Comparison of ENCODE assay signal across 15 cellular contexts in genomic region chr17:40622509-40622928, GRCh38. TPM values are rescaled to one million over a fixed set of nuclear protein-coding genes. Genes with fewer than 3 reads are reported as not detected.
DNase-seq lines count a peak whose midpoint lies in the region; ATAC-seq and TF ChIP-seq lines count a peak whose summit lies in the region.
"Had no signal": no experiment of that assay in that cellular context is flagged by ENCODE, and none has a peak within 500 bp of the region (broad histone marks: within the 10 kb centered on the region; RNA-seq: fewer than 3 reads in every experiment).

No MANE protein-coding gene starts in this region.

- no peak overlapping the region for H4K5ac ChIP-seq in mesendoderm (ENCODE audit: low read length)

- no peaks in the 10 kb centered on the region for H3K9me3 ChIP-seq in mucosa of descending colon
- H3K9me3 ChIP-seq: ovary had no signal

- no peak overlapping the region for H3K23ac ChIP-seq in mesendoderm (ENCODE audit: low read length)

- no peak overlapping the region for H3K9ac ChIP-seq in mesendoderm (ENCODE audit: low read length)

- H2AK5ac ChIP-seq in mesendoderm (ENCODE audit: low read length) = no peak overlapping the region

- no peak overlapping the region for H3K27ac ChIP-seq in mesendoderm (ENCODE audit: low read depth, low read length)
- H3K27ac ChIP-seq: ovary had no signal

- no peak overlapping the region for H3K56ac ChIP-seq in mesendoderm (ENCODE audit: low read length)

- H3K27me3 Mint-ChIP-seq in activated CD4-positive, alpha-beta memory T cell treated with anti-CD3 and anti-CD28 coated beads for 36 hours = no peaks in the 10 kb centered on the region
- peaks cover 0 to 4% of the 10 kb centered on the region in 2 donors for H3K27me3 Mint-ChIP-seq in natural killer cell treated with Interleukin-12 subunit alpha and Interleukin-12 subunit beta and Interleukin-15 and Interleukin-18, amount 100 ng/mL, for 72 hours

- no peak overlapping the region for H4K8ac ChIP-seq in mesendoderm (ENCODE audit: low read depth, low read length)

- H3K4ac ChIP-seq in mesendoderm (ENCODE audit: low read depth, low read length) = no peak overlapping the region

- no peak for DNase-seq in activated CD4-positive, CD25-positive, alpha-beta regulatory T cell treated with anti-CD3 and anti-CD28 coated beads, Interleukin-2, amount 50 U/mL, for 72 hours
- DNase-seq in Jurkat, Clone E6-1 (ENCODE audit: low read depth, low spot score) = peak; percentile 50
- DNase-seq in activated CD4-positive, alpha-beta memory T cell treated with anti-CD3 and anti-CD28 coated beads for 36 hours = peak; percentile 38
- DNase-seq in natural killer cell treated with Interleukin-12 subunit alpha and Interleukin-12 subunit beta and Interleukin-15 and Interleukin-18, amount 100 ng/mL, for 72 hours (ENCODE audit: low spot score) = no peak
- no peak for DNase-seq in mucosa of descending colon
- no peak for DNase-seq in effector CD4-positive, alpha-beta T cell
- DNase-seq in mesendoderm = no peak
- DNase-seq: foreskin melanocyte, ovary, Right ventricle myocardium superior had no signal

- H3K4me1 ChIP-seq in mucosa of descending colon (ENCODE audit: low read depth) = peaks cover 22% of the 10 kb centered on the region
- H3K4me1 ChIP-seq in mesendoderm (ENCODE audit: control insufficient read depth, low read depth, low read length) = peaks cover 3% of the 10 kb centered on the region

- H2BK120ac ChIP-seq in mesendoderm (ENCODE audit: low read depth, low read length) = no peak overlapping the region

- peak; percentile 48 to 57 for ATAC-seq in activated CD4-positive, CD25-positive, alpha-beta regulatory T cell treated with anti-CD3 and anti-CD28 coated beads, Interleukin-2, amount 50 U/mL, for 24 hours
- ATAC-seq in natural killer cell treated with Interleukin-12 subunit alpha and Interleukin-12 subunit beta and Interleukin-15 and Interleukin-18, amount 100 ng/mL, for 72 hours = peak in 1 of 2 donors; percentile 65
- no peak for ATAC-seq in mucosa of descending colon

- CTCF ChIA-PET in activated CD4-positive, alpha-beta memory T cell treated with anti-CD3 and anti-CD28 coated beads for 36 hours (lab: Charles Lee) = interaction anchor here (1.0 to 11.9 kb wide), 4 partner anchors 11 to 59 kb away, joined by 3 to 172 read pairs (median 4); partner anchors contain the start of gene CCR7

- H2BK5ac ChIP-seq in mesendoderm (ENCODE audit: low read length) = no peak overlapping the region

- H2BK15ac ChIP-seq in mesendoderm (replicated peaks; ENCODE audit: low read depth) = no peak overlapping the region

- H3K27ac Mint-ChIP-seq in activated CD4-positive, alpha-beta memory T cell treated with anti-CD3 and anti-CD28 coated beads for 36 hours = no peak overlapping the region
- H3K27ac Mint-ChIP-seq in natural killer cell treated with Interleukin-12 subunit alpha and Interleukin-12 subunit beta and Interleukin-15 and Interleukin-18, amount 100 ng/mL, for 72 hours = peak overlapping the region; percentile 11 to 46
- H3K27ac Mint-ChIP-seq: mesothelial cell of epicardium had no signal

- H3K4me1 Mint-ChIP-seq in activated CD4-positive, alpha-beta memory T cell treated with anti-CD3 and anti-CD28 coated beads for 36 hours (ENCODE audit: low read depth) = peaks cover 60% of the 10 kb centered on the region
- peaks cover 37 to 46% of the 10 kb centered on the region in 2 donors for H3K4me1 Mint-ChIP-seq in natural killer cell treated with Interleukin-12 subunit alpha and Interleukin-12 subunit beta and Interleukin-15 and Interleukin-18, amount 100 ng/mL, for 72 hours (ENCODE audit: low read depth in 2 of 2)

- H3K79me2 ChIP-seq in mesendoderm (ENCODE audit: control insufficient read depth, insufficient read depth, low read length) = no peaks in the 10 kb centered on the region

- H3K36me3 ChIP-seq in mucosa of descending colon (ENCODE audit: low read depth) (no peaks in the 10 kb centered on the region), mesendoderm (ENCODE audit: control insufficient read depth, insufficient read depth, low read length) (no peaks in the 10 kb centered on the region)
- H3K36me3 ChIP-seq: ovary had no signal

- no peaks in the 10 kb centered on the region for H3K27me3 ChIP-seq in mesendoderm (ENCODE audit: insufficient read depth, low read length, poor library complexity)
- H3K27me3 ChIP-seq: ovary had no signal

- TF ChIP-seq CTCF in mucosa of descending colon (IDR thresholded peaks at IDR 0.05) = no peak

- no peak overlapping the region for H3K4me2 ChIP-seq in mesendoderm (ENCODE audit: low read length)

- no CpG with 5 or more reads among the region's 3 CpGs for WGBS in mesendoderm (ENCODE audit: extremely low coverage, insufficient coverage, low lambda C conversion rate)

- intact Hi-C loops in activated CD4-positive, alpha-beta memory T cell treated with anti-CD3 and anti-CD28 coated beads for 36 hours (cut with micrococcal nuclease) = loop anchor here (5.0 to 10.0 kb wide), 2 partner anchors 170 to 1042 kb away; no protein-coding TSS in a partner anchor
- intact Hi-C loops in mucosa of descending colon (cut with DNase I, micrococcal nuclease) = no loop called here

- no peaks in the 10 kb centered on the region for H3K79me1 ChIP-seq in mesendoderm (ENCODE audit: low read length)

- no peak overlapping the region for H3K18ac ChIP-seq in mesendoderm (ENCODE audit: low read length)

- peaks cover 1% of the 10 kb centered on the region for H3K36me3 Mint-ChIP-seq in activated CD4-positive, alpha-beta memory T cell treated with anti-CD3 and anti-CD28 coated beads for 36 hours
- H3K36me3 Mint-ChIP-seq in natural killer cell treated with Interleukin-12 subunit alpha and Interleukin-12 subunit beta and Interleukin-15 and Interleukin-18, amount 100 ng/mL, for 72 hours = no peaks in the 10 kb centered on the region
- H3K36me3 Mint-ChIP-seq: mesothelial cell of epicardium had no signal

- POLR2A ChIA-PET in activated CD4-positive, alpha-beta memory T cell treated with anti-CD3 and anti-CD28 coated beads for 36 hours (lab: Charles Lee) = interaction anchor here (0.6 to 3.6 kb wide), 3 partner anchors 20 to 59 kb away, joined by 3 to 13 read pairs (median 4); partner anchors contain the start of gene SMARCE1

- no peak overlapping the region for H3K4me3 ChIP-seq in Jurkat, Clone E6-1 (ENCODE audit: low read length)
- H3K4me3 ChIP-seq in mucosa of descending colon (no peak overlapping the region), mesendoderm (ENCODE audit: low read length) (no peak overlapping the region)
- H3K4me3 ChIP-seq: ovary, skin epidermis had no signal

- no peaks in the 10 kb centered on the region for H3K9me3 Mint-ChIP-seq in activated CD4-positive, alpha-beta memory T cell treated with anti-CD3 and anti-CD28 coated beads for 36 hours
- no peaks in the 10 kb centered on the region for H3K9me3 Mint-ChIP-seq in natural killer cell treated with Interleukin-12 subunit alpha and Interleukin-12 subunit beta and Interleukin-15 and Interleukin-18, amount 100 ng/mL, for 72 hours
- H3K9me3 Mint-ChIP-seq: mesothelial cell of epicardium had no signal

- H3K4me3 Mint-ChIP-seq in activated CD4-positive, alpha-beta memory T cell treated with anti-CD3 and anti-CD28 coated beads for 36 hours = no peak overlapping the region
- H3K4me3 Mint-ChIP-seq in natural killer cell treated with Interleukin-12 subunit alpha and Interleukin-12 subunit beta and Interleukin-15 and Interleukin-18, amount 100 ng/mL, for 72 hours = peak overlapping the region; percentile 38
- H3K4me3 Mint-ChIP-seq: mesothelial cell of epicardium had no signal

RNA-seq across cellular contexts. Expression of gene SMARCE1, which starts 25.1 kb away (rescaled TPM):
- polyA plus RNA-seq in Jurkat, Clone E6-1 (2012; ENCODE audit: insufficient read depth, insufficient read length) = 200 TPM
- 100 to 1,000 TPM; 103 to 104 TPM for total RNA-seq in activated CD4-positive, alpha-beta memory T cell treated with anti-CD3 and anti-CD28 coated beads for 36 hours
- 10 to 100 TPM; 76.2 to 94.6 TPM for total RNA-seq in natural killer cell treated with Interleukin-12 subunit alpha and Interleukin-12 subunit beta and Interleukin-15 and Interleukin-18, amount 100 ng/mL, for 72 hours
- 10 to 100 TPM; 72.0 to 93.8 (median 87.9) TPM for total RNA-seq in mucosa of descending colon
- 143 TPM for polyA plus RNA-seq in mesendoderm (2013, experiment 1 of 2)
- polyA plus RNA-seq in mesendoderm (2013, experiment 2 of 2) = 146 TPM

RNA-seq across cellular contexts. Expression of gene KRT222, which starts 42.5 kb away (rescaled TPM):
- not detected for polyA plus RNA-seq in Jurkat, Clone E6-1 (2012; ENCODE audit: insufficient read depth, insufficient read length)
- total RNA-seq in activated CD4-positive, alpha-beta memory T cell treated with anti-CD3 and anti-CD28 coated beads for 36 hours = not detected
- total RNA-seq in natural killer cell treated with Interleukin-12 subunit alpha and Interleukin-12 subunit beta and Interleukin-15 and Interleukin-18, amount 100 ng/mL, for 72 hours = not detected
- total RNA-seq in mucosa of descending colon = 1 to 10 TPM in 1 of 3 donors, under 1 TPM in 1, not detected in 1; 0.43 to 1.0 TPM
- 0.48 TPM for polyA plus RNA-seq in mesendoderm (2013, experiment 1 of 2)
- 0.50 TPM for polyA plus RNA-seq in mesendoderm (2013, experiment 2 of 2)
- total RNA-seq: bronchial epithelial cell, mesothelial cell of epicardium, Right ventricle myocardium superior had no signal

RNA-seq across cellular contexts. Expression of gene CCR7, which starts 57.2 kb away (rescaled TPM):
- polyA plus RNA-seq in Jurkat, Clone E6-1 (2012; ENCODE audit: insufficient read depth, insufficient read length) = 6.1 TPM
- total RNA-seq in activated CD4-positive, alpha-beta memory T cell treated with anti-CD3 and anti-CD28 coated beads for 36 hours = 100 to 1,000 TPM; 137 to 145 TPM
- 10 to 100 TPM; 65.7 to 71.1 TPM for total RNA-seq in natural killer cell treated with Interleukin-12 subunit alpha and Interleukin-12 subunit beta and Interleukin-15 and Interleukin-18, amount 100 ng/mL, for 72 hours
- total RNA-seq in mucosa of descending colon = 1 to 10 TPM in 1 of 3 donors, under 1 TPM in 2; 0.44 to 3.2 (median 0.87) TPM
- polyA plus RNA-seq in mesendoderm (2013, experiment 1 of 2) = 3.8 TPM
- polyA plus RNA-seq in mesendoderm (2013, experiment 2 of 2) = 3.8 TPM
- total RNA-seq: bronchial epithelial cell, MCF 10A, Right ventricle myocardium superior had no signal

Comparison
In these comparisons a context has a peak if more than half of its experiments do, and no peak if none do; other contexts are left out.
1. DNase-seq: peak in Jurkat, Clone E6-1 (single experiment) and activated CD4-positive, alpha-beta memory T cell treated with anti-CD3 and anti-CD28 coated beads for 36 hours (single experiment); none in activated CD4-positive, CD25-positive, alpha-beta regulatory T cell treated with anti-CD3 and anti-CD28 coated beads, Interleukin-2, amount 50 U/mL, for 72 hours (single experiment), natural killer cell treated with Interleukin-12 subunit alpha and Interleukin-12 subunit beta and Interleukin-15 and Interleukin-18, amount 100 ng/mL, for 72 hours (single experiment), mucosa of descending colon (0 of 3), effector CD4-positive, alpha-beta T cell (single experiment) and mesendoderm (single experiment).
2. RNA of gene CCR7, which starts 57.2 kb away (total RNA-seq): 137 to 145 TPM in activated CD4-positive, alpha-beta memory T cell treated with anti-CD3 and anti-CD28 coated beads for 36 hours and 65.7 to 71.1 TPM in natural killer cell treated with Interleukin-12 subunit alpha and Interleukin-12 subunit beta and Interleukin-15 and Interleukin-18, amount 100 ng/mL, for 72 hours; 0.44 to 3.2 TPM in mucosa of descending colon; every median in the first group is over 10 times any median in the second.